ENCODE assay signal across 8 cellular contexts in the genomic region with DNA sequence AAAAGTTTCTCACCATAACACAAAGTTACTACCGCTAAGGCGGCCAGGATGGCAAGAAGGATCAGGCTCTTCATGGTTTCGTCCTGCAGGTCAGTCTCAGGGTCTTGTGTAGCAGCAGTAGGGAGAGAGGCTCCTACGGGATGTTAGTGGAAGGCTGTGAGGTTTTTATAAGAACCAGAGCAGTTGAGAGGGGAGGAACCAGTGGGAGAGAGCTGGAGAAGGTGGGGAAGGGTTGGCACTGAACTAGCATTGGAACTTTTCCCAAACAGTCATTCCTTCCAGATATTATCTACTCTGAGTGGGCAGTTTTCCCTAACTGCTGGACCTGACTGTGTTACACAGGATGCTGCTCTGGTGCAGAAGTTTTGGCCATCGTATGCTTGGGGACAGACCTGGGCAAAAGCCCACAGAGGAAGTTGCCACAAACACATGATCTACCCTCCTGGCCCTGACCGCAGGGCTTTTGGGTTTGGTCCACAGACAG. TPM values are rescaled to one million over a fixed set of nuclear protein-coding genes. Genes with fewer than 3 reads are reported as not detected.
DNase-seq lines count a peak whose midpoint lies in the region; ATAC-seq and TF ChIP-seq lines count a peak whose summit lies in the region.

A gene (minus strand): TSS at position 137 of the 484 bp plus-strand sequence. CDS start 63 bp downstream, at position 74.

- no peaks in the 10 kb centered on the region for H3K27me3 ChIP-seq in adrenal gland

- peak within 1 kb of the TSS in 2 of 4 donors; percentile 36 to 61 for H3K4me3 ChIP-seq in adrenal gland

- H3K36me3 Mint-ChIP-seq in immature natural killer cell, result no peaks in the 10 kb centered on the region

- no peaks in the 10 kb centered on the region for H3K9me3 ChIP-seq in adrenal gland (replicated peaks in 1 of 3)

- H3K4me3 Mint-ChIP-seq in immature natural killer cell, result peak within 1 kb of the TSS; percentile 51 to 72 (median 59)

- TF ChIP-seq POLR2A in adrenal gland (IDR thresholded peaks at IDR 0.05), result peak; percentile 66 to 80

- no peaks in the 10 kb centered on the region for H3K9me3 Mint-ChIP-seq in immature natural killer cell

- H3K36me3 ChIP-seq in adrenal gland (replicated peaks in 1 of 2), result peaks cover 0 to 12% of the 10 kb centered on the region in 2 donors

- intact Hi-C loops in adrenal gland (cut with DNase I), result no loop called here

- peaks cover 27 to 32% of the 10 kb centered on the region in 2 donors for H3K4me1 Mint-ChIP-seq in immature natural killer cell

- ATAC-seq in GM18873 (IDR thresholded peaks at IDR 0.05; ENCODE audit: low FRiP score, unreplicated experiment) (no peak), GM21528 (IDR thresholded peaks at IDR 0.05; ENCODE audit: low FRiP score, unreplicated experiment) (no peak)

- peak within 1 kb of the TSS in 2 of 6 donors; percentile 52 to 53 for H3K27ac Mint-ChIP-seq in immature natural killer cell

- 7 to 32% (median 13%) methylated on average over 6 of the region's 6 CpGs for WGBS in adrenal gland, 4 donors

- no peak for TF ChIP-seq CTCF in adrenal gland (IDR thresholded peaks at IDR 0.05)

- H3K27ac ChIP-seq in adrenal gland, result peak within 1 kb of the TSS; percentile 19 to 81 (median 76)

- DNase-seq in HT1080 (ENCODE audit: low read depth) (peak; percentile 52), adrenal gland (peak; percentile 68 to 84 (median 74)), immature natural killer cell (peak; percentile 8 to 21 (median 13)), stromal cell of bone marrow (ENCODE audit: low read depth) (peak; percentile 77), HuH-7.5 (ENCODE audit: low spot score) (no peak), islet precursor cell (no peak)

- H3K27me3 Mint-ChIP-seq in immature natural killer cell (ENCODE audit: low read depth in 3 of 3), result peaks cover 6 to 39% (median 17%) of the 10 kb centered on the region in 3 donors

- H3K4me1 ChIP-seq in adrenal gland (replicated peaks in 1 of 2), result peaks cover 13 to 21% of the 10 kb centered on the region in 2 donors

RNA-seq across cellular contexts. Expression of the gene that starts here (rescaled TPM):
- total RNA-seq in HT1080 (2014; rRNA removed; shearing (Covaris generic)), result 0.23 and 0.90 TPM in 2 replicates
- polyA plus RNA-seq in HT1080 (2015; cell fraction: cytosol; rRNA removed), result 0.11 and 0.14 TPM in 2 replicates
- polyA plus RNA-seq in HT1080 (2015; cell fraction: nucleus; rRNA removed), result 0.15 TPM in 1 of 2 replicates, not detected in the other
- 1,000 to 10,000 TPM; 1,007 to 2,003 (median 1,366) TPM for total RNA-seq in adrenal gland
- 1,000 to 10,000 TPM in 2 of 3 donors, 100 to 1,000 TPM in 1; 999 to 1,170 (median 1,064) TPM for polyA plus RNA-seq in adrenal gland
- under 1 TPM in 1 of 3 donors, not detected in 2; 0.51 TPM for polyA plus RNA-seq in immature natural killer cell

Comparison
In these comparisons a context has a peak if more than half of its experiments do, and no peak if none do; other contexts are left out.
1. RNA of the gene that starts here (total RNA-seq): 1,007 to 2,003 TPM in adrenal gland; 0.23 to 0.90 TPM in HT1080; every median in the first group is over 100 times any median in the second.
2. RNA of the gene that starts here (polyA plus RNA-seq): 999 to 1,170 TPM in adrenal gland; 0.51 TPM in immature natural killer cell; every median in the first group is over 100 times any median in the second.
3. Peak in DNase-seq in HT1080; RNA of the gene not detected or under 1 TPM.
4. Peak in DNase-seq in immature natural killer cell; RNA of the gene not detected or under 1 TPM.
5. DNase-seq: peak in adrenal gland (7 of 7) and stromal cell of bone marrow (single experiment); none in HuH-7.5 (single experiment) and islet precursor cell (single experiment).